In the genomic region with DNA sequence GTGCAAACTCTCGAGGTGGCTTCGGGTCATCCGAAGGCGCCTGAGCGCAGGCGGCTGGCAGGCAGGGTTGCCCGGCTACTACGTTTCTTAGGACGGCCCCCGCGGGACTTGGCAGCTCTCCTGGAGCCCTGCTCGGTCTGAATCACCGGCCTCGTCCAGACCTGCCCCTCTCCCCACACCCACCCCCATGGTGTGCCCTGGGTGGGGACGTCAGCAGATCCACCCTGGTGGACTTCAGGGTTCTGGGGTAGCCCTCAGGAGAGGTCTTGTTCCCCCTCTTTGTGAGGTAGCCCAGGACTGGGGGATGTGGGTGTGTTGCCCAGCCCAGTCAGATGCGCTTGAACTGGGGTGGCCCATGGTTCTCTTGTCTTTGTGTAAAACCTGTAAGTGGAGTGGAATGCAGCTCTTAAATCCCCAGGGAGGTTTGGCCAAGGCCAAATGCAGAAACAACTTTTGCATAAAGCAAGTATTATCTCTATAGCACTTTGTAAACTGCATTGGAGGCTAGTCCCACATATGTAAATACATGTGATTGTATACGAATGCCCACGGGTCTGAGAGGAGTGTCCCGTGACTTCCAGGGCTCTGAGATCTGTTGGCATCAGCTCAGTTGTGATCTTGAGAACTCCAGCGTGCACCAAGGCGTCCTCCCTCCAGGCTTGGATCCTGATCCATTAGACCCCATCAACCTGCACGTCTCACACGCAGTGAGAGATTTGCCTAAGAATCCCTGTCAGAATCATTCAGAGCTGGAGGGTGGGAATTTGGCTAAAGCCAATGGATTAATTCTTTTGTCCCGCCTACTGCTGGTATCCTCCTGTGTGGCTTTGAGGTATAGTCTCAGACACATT, we compare ENCODE assay signal across 9 cellular contexts. TPM values are rescaled to one million over a fixed set of nuclear protein-coding genes. Genes with fewer than 3 reads are reported as not detected.
DNase-seq lines count a peak whose midpoint lies in the region; ATAC-seq, FAIRE-seq and TF ChIP-seq lines count a peak whose summit lies in the region.
"Had no signal": no experiment of that assay in that cellular context is flagged by ENCODE, and none has a peak within 500 bp of the region (broad histone marks: within the 10 kb centered on the region; RNA-seq: fewer than 3 reads in every experiment).

No MANE protein-coding gene starts in this region.

- TF ChIP-seq POLR2A in H54 (IDR thresholded peaks at IDR 0.05; ENCODE audit: low read depth, low read length) = no peak

- H3K9me3 ChIP-seq in esophagus (ENCODE audit: control insufficient read depth in 2 of 2, insufficient read depth in 1 of 2, low read depth in 1 of 2, low read length in 1 of 2) (no peaks in the 10 kb centered on the region), muscle layer of duodenum (ENCODE audit: control insufficient read depth in 1 of 2, low read length in 2 of 2) (no peaks in the 10 kb centered on the region)

- 20 to 32% methylated on average over 24 of the region's 24 CpGs for WGBS in esophagus, 2 donors

- peak; percentile 43 for DNase-seq in activated CD4-positive, CD25-positive, alpha-beta regulatory T cell treated with anti-CD3 and anti-CD28 coated beads, Interleukin-2, amount 50 U/mL, for 72 hours
- peak; percentile 90 for DNase-seq in SK-MEL-5 (ENCODE audit: low read depth, low spot score)
- no peak for DNase-seq in H54 (ENCODE audit: insufficient read length, low spot score)
- no peak for DNase-seq in stimulated activated CD4-positive, alpha-beta T cell treated with anti-CD3 and anti-CD28 coated beads, Interleukin-2, amount 100 ng/mL, for 24 hours

- H3K36me3 ChIP-seq in esophagus (ENCODE audit: control insufficient read depth in 2 of 2, insufficient read depth in 2 of 2, low read length in 1 of 2) = no peaks in the 10 kb centered on the region
- peaks cover 0 to 4% of the 10 kb centered on the region in 2 donors for H3K36me3 ChIP-seq in muscle layer of duodenum (ENCODE audit: control insufficient read depth in 1 of 2, insufficient read depth in 2 of 2, low read length in 2 of 2)

- in situ Hi-C loops in SK-MEL-5 (cut with HindIII; ENCODE audit: low pct_unique_long_range_greater_than_20kb, low sequenced_read_pairs) = no loop called here

- H3K27ac ChIP-seq in esophagus (ENCODE audit: low read depth in 2 of 2, low read length in 1 of 2) = peak overlapping the region; percentile 56 to 92
- H3K27ac ChIP-seq in muscle layer of duodenum (ENCODE audit: low read length) = no peak overlapping the region

- H3K4me1 ChIP-seq in esophagus (ENCODE audit: control insufficient read depth in 2 of 2, insufficient read depth in 2 of 2, low read length in 1 of 2) (peaks cover 7 to 10% of the 10 kb centered on the region in 2 donors), muscle layer of duodenum (ENCODE audit: control insufficient read depth in 1 of 2, insufficient read depth in 2 of 2, low read length in 2 of 2) (peaks cover 3 to 21% of the 10 kb centered on the region in 2 donors)

- no peak for ATAC-seq in activated CD4-positive, CD25-positive, alpha-beta regulatory T cell treated with anti-CD3 and anti-CD28 coated beads, Interleukin-2, amount 50 U/mL, for 24 hours
- no peak for ATAC-seq in HG03571 (IDR thresholded peaks at IDR 0.05; ENCODE audit: unreplicated experiment)

- FAIRE-seq in H54 (lab: Jason Lieb, UNC) = no peak
- FAIRE-seq: colon had no signal

- H3K27me3 ChIP-seq in esophagus (ENCODE audit: control insufficient read depth in 1 of 2, insufficient read depth in 2 of 2, low read length in 2 of 2) (no peaks in the 10 kb centered on the region), muscle layer of duodenum (ENCODE audit: low read depth, low read length) (no peaks in the 10 kb centered on the region)

- H3K4me3 ChIP-seq in esophagus (ENCODE audit: low read depth in 1 of 2, low read length in 2 of 2) (peak overlapping the region; percentile 87 to 89), muscle layer of duodenum (ENCODE audit: low read depth in 1 of 2, low read length in 2 of 2) (peak overlapping the region; percentile 91 to 92)

RNA-seq across cellular contexts. Expression of a gene that starts 1.8 kb away (rescaled TPM):
- total RNA-seq in SK-MEL-5 (2014; rRNA removed; shearing (Covaris generic)) = 17.9 and 22.8 TPM in 2 replicates
- polyA plus RNA-seq in SK-MEL-5 (2015; cell fraction: cytosol; rRNA removed) = 43.7 and 315 TPM in 2 replicates
- 48.8 and 50.4 TPM in 2 replicates for polyA plus RNA-seq in SK-MEL-5 (2015; cell fraction: nucleus; rRNA removed)
- 10 to 100 TPM; 26.2 to 42.7 TPM for polyA plus RNA-seq in esophagus

Comparison
In these comparisons a context has a peak if more than half of its experiments do, and no peak if none do; other contexts are left out.
1. DNase-seq: peak in activated CD4-positive, CD25-positive, alpha-beta regulatory T cell treated with anti-CD3 and anti-CD28 coated beads, Interleukin-2, amount 50 U/mL, for 72 hours (single experiment) and SK-MEL-5 (single experiment); none in H54 (single experiment) and stimulated activated CD4-positive, alpha-beta T cell treated with anti-CD3 and anti-CD28 coated beads, Interleukin-2, amount 100 ng/mL, for 24 hours (0 of 2).